ENCODE assay signal across 1 cellular context in the genomic region with DNA sequence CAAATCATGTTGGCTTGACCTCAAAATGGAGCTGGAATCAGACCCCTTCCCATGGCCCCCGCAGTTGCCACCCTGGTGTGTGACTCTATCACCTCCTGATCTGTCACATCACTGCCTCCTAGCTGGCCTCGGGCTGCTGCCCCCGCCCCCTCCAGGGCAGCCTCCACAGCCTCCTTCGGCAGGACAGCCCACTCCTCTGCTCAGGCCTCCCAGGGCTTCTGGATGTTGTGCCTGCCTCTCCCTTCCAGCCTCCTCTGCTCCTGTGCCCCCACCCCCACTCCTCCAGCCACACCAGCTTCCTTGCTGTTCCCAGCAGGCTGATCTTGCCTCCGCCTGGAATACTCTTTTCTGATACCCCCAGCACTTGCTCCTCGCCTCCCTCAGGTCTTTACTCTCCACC.
TF ChIP-seq lines count a peak whose summit lies in the region.

No MANE protein-coding gene starts in this region.

TF ChIP-seq in GM23338, 12 proteins besides CTCF, POLR2A, EP300 and RAD21 (continued from another document):
- TF ChIP-seq, protein P1, sequence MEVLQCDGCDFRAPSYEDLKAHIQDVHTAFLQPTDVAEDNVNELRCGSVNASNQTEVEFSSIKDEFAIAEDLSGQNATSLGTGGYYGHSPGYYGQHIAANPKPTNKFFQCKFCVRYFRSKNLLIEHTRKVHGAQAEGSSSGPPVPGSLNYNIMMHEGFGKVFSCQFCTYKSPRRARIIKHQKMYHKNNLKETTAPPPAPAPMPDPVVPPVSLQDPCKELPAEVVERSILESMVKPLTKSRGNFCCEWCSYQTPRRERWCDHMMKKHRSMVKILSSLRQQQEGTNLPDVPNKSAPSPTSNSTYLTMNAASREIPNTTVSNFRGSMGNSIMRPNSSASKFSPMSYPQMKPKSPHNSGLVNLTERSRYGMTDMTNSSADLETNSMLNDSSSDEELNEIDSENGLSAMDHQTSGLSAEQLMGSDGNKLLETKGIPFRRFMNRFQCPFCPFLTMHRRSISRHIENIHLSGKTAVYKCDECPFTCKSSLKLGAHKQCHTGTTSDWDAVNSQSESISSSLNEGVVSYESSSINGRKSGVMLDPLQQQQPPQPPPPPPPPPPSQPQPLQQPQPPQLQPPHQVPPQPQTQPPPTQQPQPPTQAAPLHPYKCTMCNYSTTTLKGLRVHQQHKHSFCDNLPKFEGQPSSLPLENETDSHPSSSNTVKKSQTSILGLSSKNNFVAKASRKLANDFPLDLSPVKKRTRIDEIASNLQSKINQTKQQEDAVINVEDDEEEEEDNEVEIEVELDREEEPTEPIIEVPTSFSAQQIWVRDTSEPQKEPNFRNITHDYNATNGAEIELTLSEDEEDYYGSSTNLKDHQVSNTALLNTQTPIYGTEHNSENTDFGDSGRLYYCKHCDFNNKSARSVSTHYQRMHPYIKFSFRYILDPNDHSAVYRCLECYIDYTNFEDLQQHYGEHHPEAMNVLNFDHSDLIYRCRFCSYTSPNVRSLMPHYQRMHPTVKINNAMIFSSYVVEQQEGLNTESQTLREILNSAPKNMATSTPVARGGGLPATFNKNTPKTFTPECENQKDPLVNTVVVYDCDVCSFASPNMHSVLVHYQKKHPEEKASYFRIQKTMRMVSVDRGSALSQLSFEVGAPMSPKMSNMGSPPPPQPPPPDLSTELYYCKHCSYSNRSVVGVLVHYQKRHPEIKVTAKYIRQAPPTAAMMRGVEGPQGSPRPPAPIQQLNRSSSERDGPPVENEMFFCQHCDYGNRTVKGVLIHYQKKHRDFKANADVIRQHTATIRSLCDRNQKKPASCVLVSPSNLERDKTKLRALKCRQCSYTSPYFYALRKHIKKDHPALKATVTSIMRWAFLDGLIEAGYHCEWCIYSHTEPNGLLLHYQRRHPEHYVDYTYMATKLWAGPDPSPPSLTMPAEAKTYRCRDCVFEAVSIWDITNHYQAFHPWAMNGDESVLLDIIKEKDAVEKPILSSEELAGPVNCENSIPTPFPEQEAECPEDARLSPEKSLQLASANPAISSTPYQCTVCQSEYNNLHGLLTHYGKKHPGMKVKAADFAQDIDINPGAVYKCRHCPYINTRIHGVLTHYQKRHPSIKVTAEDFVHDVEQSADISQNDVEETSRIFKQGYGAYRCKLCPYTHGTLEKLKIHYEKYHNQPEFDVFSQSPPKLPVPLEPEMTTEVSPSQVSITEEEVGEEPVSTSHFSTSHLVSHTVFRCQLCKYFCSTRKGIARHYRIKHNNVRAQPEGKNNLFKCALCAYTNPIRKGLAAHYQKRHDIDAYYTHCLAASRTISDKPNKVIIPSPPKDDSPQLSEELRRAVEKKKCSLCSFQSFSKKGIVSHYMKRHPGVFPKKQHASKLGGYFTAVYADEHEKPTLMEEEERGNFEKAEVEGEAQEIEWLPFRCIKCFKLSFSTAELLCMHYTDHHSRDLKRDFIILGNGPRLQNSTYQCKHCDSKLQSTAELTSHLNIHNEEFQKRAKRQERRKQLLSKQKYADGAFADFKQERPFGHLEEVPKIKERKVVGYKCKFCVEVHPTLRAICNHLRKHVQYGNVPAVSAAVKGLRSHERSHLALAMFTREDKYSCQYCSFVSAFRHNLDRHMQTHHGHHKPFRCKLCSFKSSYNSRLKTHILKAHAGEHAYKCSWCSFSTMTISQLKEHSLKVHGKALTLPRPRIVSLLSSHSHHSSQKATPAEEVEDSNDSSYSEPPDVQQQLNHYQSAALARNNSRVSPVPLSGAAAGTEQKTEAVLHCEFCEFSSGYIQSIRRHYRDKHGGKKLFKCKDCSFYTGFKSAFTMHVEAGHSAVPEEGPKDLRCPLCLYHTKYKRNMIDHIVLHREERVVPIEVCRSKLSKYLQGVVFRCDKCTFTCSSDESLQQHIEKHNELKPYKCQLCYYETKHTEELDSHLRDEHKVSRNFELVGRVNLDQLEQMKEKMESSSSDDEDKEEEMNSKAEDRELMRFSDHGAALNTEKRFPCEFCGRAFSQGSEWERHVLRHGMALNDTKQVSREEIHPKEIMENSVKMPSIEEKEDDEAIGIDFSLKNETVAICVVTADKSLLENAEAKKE (CRISPR knock-in tag; IDR thresholded peaks at IDR 0.05), result no peak
- TF ChIP-seq NANOG (IDR thresholded peaks at IDR 0.05; ENCODE audit: borderline replicate concordance) (no peak), ZNF331 (CRISPR knock-in tag; IDR thresholded peaks at IDR 0.05; ENCODE audit: low read depth) (no peak), ZNF114 (CRISPR knock-in tag; IDR thresholded peaks at IDR 0.05) (no peak), JUNB (IDR thresholded peaks at IDR 0.05; ENCODE audit: unreplicated experiment) (no peak)
- TF ChIP-seq, protein P2, sequence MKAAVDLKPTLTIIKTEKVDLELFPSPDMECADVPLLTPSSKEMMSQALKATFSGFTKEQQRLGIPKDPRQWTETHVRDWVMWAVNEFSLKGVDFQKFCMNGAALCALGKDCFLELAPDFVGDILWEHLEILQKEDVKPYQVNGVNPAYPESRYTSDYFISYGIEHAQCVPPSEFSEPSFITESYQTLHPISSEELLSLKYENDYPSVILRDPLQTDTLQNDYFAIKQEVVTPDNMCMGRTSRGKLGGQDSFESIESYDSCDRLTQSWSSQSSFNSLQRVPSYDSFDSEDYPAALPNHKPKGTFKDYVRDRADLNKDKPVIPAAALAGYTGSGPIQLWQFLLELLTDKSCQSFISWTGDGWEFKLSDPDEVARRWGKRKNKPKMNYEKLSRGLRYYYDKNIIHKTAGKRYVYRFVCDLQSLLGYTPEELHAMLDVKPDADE (IDR thresholded peaks at IDR 0.05), result no peak
TF ChIP-seq in GM23338: peak in this region for 0.
